1 cellular context compared by ENCODE assay signal in the genomic region with DNA sequence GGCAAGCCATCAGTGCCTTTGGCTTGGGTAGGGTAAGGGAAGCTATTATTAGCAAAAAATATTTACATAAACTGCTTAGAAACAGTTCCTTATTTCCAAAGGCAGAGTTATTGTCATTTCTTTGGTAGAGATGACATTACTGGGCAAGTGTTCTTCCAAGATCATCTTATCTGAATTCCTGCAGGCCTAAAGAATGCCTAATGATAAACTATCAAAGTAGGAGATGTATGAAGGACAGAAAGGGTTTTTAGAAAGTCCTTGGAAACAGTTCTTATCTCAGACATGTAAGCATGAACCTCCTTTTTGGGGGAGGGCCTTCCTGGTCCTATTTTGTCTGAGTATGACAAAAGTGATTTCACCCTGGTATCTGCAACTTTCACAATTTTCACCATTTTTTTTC.
A peak's percentile ranks its signal among the peaks of the same experiment; 100 is the strongest.
TF ChIP-seq lines count a peak whose summit lies in the region.

No MANE protein-coding gene starts in this region.

TF ChIP-seq in K562, 482 proteins besides CTCF, POLR2A, EP300 and RAD21 (continued from another document and continues in another):
- TF ChIP-seq ZNF609 (CRISPR knock-in tag; IDR thresholded peaks at IDR 0.05; ENCODE audit: borderline replicate concordance) (no peak), ZNF561 (CRISPR knock-in tag; conservative IDR thresholded peaks at IDR 0.05) (no peak), NBN (IDR thresholded peaks at IDR 0.05; ENCODE audit: low read depth) (peak; percentile 63; the same call in 1 of the 2 replicates), MXI1 (IDR thresholded peaks at IDR 0.05; ENCODE audit: low read depth, low read length) (no peak), ZNF324 (CRISPR knock-in tag; IDR thresholded peaks at IDR 0.05) (no peak), FOXJ3 (CRISPR knock-in tag; IDR thresholded peaks at IDR 0.05) (no peak), CAMTA2 (CRISPR knock-in tag; conservative IDR thresholded peaks at IDR 0.05) (no peak), CTCFL (IDR thresholded peaks at IDR 0.05; ENCODE audit: borderline replicate concordance, insufficient read depth, low read depth, low read length, poor library complexity, severe bottlenecking) (no peak), PTBP1 (IDR thresholded peaks at IDR 0.05; ENCODE audit: low read depth, low read length) (no peak), VEZF1 (CRISPR knock-in tag; IDR thresholded peaks at IDR 0.05) (no peak), CHD1 (IDR thresholded peaks at IDR 0.05; ENCODE audit: low read length) (no peak), SAFB (IDR thresholded peaks at IDR 0.05; ENCODE audit: borderline replicate concordance, low read depth, low read length) (no peak), RB1 (IDR thresholded peaks at IDR 0.05; ENCODE audit: low read depth) (no peak), ZBTB12 (CRISPR knock-in tag; IDR thresholded peaks at IDR 0.05) (no peak), NR2F6 (CRISPR knock-in tag; IDR thresholded peaks at IDR 0.05) (no peak), JUNB (CRISPR knock-in tag; conservative IDR thresholded peaks at IDR 0.05) (no peak), KDM2B (CRISPR knock-in tag; IDR thresholded peaks at IDR 0.05) (no peak), STAG1 (CRISPR knock-in tag; IDR thresholded peaks at IDR 0.05; ENCODE audit: borderline replicate concordance) (no peak), JUN (IDR thresholded peaks at IDR 0.05; ENCODE audit: borderline replicate concordance, low read depth, low read length) (no peak), JUN (CRISPR knock-in tag; IDR thresholded peaks at IDR 0.05; ENCODE audit: borderline replicate concordance) (no peak), GATA2 (CRISPR knock-in tag; IDR thresholded peaks at IDR 0.05) (peak; percentile 77), PHF8 (IDR thresholded peaks at IDR 0.05; ENCODE audit: borderline replicate concordance, low read length) (no peak), BRF1 (IDR thresholded peaks at IDR 0.05; ENCODE audit: borderline replicate concordance, extremely low read depth, insufficient read length) (no peak), LCOR (CRISPR knock-in tag; IDR thresholded peaks at IDR 0.05) (peak; percentile 84; the same call in 1 of the 2 replicates), ZNF280B (CRISPR knock-in tag; IDR thresholded peaks at IDR 0.05) (no peak), NR1H2 (CRISPR knock-in tag; IDR thresholded peaks at IDR 0.05) (no peak), ZNF586 (CRISPR knock-in tag; conservative IDR thresholded peaks at IDR 0.05) (no peak), EGR1 (conservative IDR thresholded peaks at IDR 0.05) (no peak)
- TF ChIP-seq, protein P1, sequence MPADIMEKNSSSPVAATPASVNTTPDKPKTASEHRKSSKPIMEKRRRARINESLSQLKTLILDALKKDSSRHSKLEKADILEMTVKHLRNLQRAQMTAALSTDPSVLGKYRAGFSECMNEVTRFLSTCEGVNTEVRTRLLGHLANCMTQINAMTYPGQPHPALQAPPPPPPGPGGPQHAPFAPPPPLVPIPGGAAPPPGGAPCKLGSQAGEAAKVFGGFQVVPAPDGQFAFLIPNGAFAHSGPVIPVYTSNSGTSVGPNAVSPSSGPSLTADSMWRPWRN (IDR thresholded peaks at IDR 0.05; ENCODE audit: low read depth): peak; percentile 52; the same call in 1 of the 2 replicates
- TF ChIP-seq, protein P2, sequence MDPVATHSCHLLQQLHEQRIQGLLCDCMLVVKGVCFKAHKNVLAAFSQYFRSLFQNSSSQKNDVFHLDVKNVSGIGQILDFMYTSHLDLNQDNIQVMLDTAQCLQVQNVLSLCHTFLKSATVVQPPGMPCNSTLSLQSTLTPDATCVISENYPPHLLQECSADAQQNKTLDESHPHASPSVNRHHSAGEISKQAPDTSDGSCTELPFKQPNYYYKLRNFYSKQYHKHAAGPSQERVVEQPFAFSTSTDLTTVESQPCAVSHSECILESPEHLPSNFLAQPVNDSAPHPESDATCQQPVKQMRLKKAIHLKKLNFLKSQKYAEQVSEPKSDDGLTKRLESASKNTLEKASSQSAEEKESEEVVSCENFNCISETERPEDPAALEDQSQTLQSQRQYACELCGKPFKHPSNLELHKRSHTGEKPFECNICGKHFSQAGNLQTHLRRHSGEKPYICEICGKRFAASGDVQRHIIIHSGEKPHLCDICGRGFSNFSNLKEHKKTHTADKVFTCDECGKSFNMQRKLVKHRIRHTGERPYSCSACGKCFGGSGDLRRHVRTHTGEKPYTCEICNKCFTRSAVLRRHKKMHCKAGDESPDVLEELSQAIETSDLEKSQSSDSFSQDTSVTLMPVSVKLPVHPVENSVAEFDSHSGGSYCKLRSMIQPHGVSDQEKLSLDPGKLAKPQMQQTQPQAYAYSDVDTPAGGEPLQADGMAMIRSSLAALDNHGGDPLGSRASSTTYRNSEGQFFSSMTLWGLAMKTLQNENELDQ (CRISPR knock-in tag; IDR thresholded peaks at IDR 0.05; ENCODE audit: borderline replicate concordance): no peak
- TF ChIP-seq, protein P3, sequence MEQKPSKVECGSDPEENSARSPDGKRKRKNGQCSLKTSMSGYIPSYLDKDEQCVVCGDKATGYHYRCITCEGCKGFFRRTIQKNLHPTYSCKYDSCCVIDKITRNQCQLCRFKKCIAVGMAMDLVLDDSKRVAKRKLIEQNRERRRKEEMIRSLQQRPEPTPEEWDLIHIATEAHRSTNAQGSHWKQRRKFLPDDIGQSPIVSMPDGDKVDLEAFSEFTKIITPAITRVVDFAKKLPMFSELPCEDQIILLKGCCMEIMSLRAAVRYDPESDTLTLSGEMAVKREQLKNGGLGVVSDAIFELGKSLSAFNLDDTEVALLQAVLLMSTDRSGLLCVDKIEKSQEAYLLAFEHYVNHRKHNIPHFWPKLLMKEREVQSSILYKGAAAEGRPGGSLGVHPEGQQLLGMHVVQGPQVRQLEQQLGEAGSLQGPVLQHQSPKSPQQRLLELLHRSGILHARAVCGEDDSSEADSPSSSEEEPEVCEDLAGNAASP (IDR thresholded peaks at IDR 0.05): no peak
- TF ChIP-seq, protein P4, sequence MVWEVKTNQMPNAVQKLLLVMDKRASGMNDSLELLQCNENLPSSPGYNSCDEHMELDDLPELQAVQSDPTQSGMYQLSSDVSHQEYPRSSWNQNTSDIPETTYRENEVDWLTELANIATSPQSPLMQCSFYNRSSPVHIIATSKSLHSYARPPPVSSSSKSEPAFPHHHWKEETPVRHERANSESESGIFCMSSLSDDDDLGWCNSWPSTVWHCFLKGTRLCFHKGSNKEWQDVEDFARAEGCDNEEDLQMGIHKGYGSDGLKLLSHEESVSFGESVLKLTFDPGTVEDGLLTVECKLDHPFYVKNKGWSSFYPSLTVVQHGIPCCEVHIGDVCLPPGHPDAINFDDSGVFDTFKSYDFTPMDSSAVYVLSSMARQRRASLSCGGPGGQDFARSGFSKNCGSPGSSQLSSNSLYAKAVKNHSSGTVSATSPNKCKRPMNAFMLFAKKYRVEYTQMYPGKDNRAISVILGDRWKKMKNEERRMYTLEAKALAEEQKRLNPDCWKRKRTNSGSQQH (CRISPR knock-in tag; IDR thresholded peaks at IDR 0.05): no peak
- TF ChIP-seq, protein P5, sequence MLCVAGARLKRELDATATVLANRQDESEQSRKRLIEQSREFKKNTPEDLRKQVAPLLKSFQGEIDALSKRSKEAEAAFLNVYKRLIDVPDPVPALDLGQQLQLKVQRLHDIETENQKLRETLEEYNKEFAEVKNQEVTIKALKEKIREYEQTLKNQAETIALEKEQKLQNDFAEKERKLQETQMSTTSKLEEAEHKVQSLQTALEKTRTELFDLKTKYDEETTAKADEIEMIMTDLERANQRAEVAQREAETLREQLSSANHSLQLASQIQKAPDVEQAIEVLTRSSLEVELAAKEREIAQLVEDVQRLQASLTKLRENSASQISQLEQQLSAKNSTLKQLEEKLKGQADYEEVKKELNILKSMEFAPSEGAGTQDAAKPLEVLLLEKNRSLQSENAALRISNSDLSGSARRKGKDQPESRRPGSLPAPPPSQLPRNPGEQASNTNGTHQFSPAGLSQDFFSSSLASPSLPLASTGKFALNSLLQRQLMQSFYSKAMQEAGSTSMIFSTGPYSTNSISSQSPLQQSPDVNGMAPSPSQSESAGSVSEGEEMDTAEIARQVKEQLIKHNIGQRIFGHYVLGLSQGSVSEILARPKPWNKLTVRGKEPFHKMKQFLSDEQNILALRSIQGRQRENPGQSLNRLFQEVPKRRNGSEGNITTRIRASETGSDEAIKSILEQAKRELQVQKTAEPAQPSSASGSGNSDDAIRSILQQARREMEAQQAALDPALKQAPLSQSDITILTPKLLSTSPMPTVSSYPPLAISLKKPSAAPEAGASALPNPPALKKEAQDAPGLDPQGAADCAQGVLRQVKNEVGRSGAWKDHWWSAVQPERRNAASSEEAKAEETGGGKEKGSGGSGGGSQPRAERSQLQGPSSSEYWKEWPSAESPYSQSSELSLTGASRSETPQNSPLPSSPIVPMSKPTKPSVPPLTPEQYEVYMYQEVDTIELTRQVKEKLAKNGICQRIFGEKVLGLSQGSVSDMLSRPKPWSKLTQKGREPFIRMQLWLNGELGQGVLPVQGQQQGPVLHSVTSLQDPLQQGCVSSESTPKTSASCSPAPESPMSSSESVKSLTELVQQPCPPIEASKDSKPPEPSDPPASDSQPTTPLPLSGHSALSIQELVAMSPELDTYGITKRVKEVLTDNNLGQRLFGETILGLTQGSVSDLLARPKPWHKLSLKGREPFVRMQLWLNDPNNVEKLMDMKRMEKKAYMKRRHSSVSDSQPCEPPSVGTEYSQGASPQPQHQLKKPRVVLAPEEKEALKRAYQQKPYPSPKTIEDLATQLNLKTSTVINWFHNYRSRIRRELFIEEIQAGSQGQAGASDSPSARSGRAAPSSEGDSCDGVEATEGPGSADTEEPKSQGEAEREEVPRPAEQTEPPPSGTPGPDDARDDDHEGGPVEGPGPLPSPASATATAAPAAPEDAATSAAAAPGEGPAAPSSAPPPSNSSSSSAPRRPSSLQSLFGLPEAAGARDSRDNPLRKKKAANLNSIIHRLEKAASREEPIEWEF (CRISPR knock-in tag; IDR thresholded peaks at IDR 0.05): no peak
